Comparison of ENCODE assay signal across 1 cellular context in genomic region chr6:131135244-131136020, GRCh38.
A peak's percentile ranks its signal among the peaks of the same experiment; 100 is the strongest.
TF ChIP-seq lines count a peak whose summit lies in the region.

TSS of gene AKAP7 (plus strand) at chr6:131135467. CDS start at chr6:131135764, 297 bp downstream.

TF ChIP-seq in HEK293, 187 proteins besides CTCF, POLR2A, EP300 and RAD21 (continued from another document):
- TF ChIP-seq, protein P1, sequence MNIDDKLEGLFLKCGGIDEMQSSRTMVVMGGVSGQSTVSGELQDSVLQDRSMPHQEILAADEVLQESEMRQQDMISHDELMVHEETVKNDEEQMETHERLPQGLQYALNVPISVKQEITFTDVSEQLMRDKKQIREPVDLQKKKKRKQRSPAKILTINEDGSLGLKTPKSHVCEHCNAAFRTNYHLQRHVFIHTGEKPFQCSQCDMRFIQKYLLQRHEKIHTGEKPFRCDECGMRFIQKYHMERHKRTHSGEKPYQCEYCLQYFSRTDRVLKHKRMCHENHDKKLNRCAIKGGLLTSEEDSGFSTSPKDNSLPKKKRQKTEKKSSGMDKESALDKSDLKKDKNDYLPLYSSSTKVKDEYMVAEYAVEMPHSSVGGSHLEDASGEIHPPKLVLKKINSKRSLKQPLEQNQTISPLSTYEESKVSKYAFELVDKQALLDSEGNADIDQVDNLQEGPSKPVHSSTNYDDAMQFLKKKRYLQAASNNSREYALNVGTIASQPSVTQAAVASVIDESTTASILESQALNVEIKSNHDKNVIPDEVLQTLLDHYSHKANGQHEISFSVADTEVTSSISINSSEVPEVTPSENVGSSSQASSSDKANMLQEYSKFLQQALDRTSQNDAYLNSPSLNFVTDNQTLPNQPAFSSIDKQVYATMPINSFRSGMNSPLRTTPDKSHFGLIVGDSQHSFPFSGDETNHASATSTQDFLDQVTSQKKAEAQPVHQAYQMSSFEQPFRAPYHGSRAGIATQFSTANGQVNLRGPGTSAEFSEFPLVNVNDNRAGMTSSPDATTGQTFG (tag by site-specific recombination; IDR thresholded peaks at IDR 0.05; ENCODE audit: borderline replicate concordance) = no peak
- TF ChIP-seq KLF16 (tag by site-specific recombination; IDR thresholded peaks at IDR 0.05) (0 out of 2 replicates have a peak, but pooled peaks have one; percentile 36), ZNF600 (tag by site-specific recombination; IDR thresholded peaks at IDR 0.05) (peak; percentile 78), ZNF302 (tag by site-specific recombination; IDR thresholded peaks at IDR 0.05; ENCODE audit: low read depth) (no peak), ZNF121 (tag by site-specific recombination; IDR thresholded peaks at IDR 0.05) (no peak), ZNF362 (tag by site-specific recombination; IDR thresholded peaks at IDR 0.05) (no peak), GLIS1 (tag by site-specific recombination; IDR thresholded peaks at IDR 0.05) (no peak), ZNF292 (tag by site-specific recombination; IDR thresholded peaks at IDR 0.05; ENCODE audit: borderline replicate concordance, low read depth) (no peak), ZBTB26 (tag by site-specific recombination; optimal IDR thresholded peaks at IDR 0.05) (peak; percentile 79)
- TF ChIP-seq, protein P2, sequence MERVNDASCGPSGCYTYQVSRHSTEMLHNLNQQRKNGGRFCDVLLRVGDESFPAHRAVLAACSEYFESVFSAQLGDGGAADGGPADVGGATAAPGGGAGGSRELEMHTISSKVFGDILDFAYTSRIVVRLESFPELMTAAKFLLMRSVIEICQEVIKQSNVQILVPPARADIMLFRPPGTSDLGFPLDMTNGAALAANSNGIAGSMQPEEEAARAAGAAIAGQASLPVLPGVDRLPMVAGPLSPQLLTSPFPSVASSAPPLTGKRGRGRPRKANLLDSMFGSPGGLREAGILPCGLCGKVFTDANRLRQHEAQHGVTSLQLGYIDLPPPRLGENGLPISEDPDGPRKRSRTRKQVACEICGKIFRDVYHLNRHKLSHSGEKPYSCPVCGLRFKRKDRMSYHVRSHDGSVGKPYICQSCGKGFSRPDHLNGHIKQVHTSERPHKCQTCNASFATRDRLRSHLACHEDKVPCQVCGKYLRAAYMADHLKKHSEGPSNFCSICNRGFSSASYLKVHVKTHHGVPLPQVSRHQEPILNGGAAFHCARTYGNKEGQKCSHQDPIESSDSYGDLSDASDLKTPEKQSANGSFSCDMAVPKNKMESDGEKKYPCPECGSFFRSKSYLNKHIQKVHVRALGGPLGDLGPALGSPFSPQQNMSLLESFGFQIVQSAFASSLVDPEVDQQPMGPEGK (tag by site-specific recombination; IDR thresholded peaks at IDR 0.05) = peak; percentile 42
